Comparison of ENCODE assay signal across 2 cellular contexts in genomic region chr2:201918981-201919380, GRCh38.
TF ChIP-seq lines count a peak whose summit lies in the region.

No MANE protein-coding gene starts in this region.

TF ChIP-seq in IMR-90, 13 proteins besides CTCF, POLR2A, EP300 and RAD21:
- no peak for TF ChIP-seq USF2 (IDR thresholded peaks at IDR 0.05; ENCODE audit: low read depth, low read length)
- no peak for TF ChIP-seq BHLHE40 (IDR thresholded peaks at IDR 0.05; ENCODE audit: low read depth, low read length)
- no peak for TF ChIP-seq MAZ (IDR thresholded peaks at IDR 0.05; ENCODE audit: borderline replicate concordance, low read depth, low read length)
- TF ChIP-seq MAFK (IDR thresholded peaks at IDR 0.05; ENCODE audit: low read depth, low read length) = no peak
- no peak for TF ChIP-seq MXI1 (IDR thresholded peaks at IDR 0.05; ENCODE audit: borderline replicate concordance, low read depth, low read length)
- no peak for TF ChIP-seq ELK1 (IDR thresholded peaks at IDR 0.05; ENCODE audit: borderline replicate concordance, low read depth, low read length)
- no peak for TF ChIP-seq RCOR1 (IDR thresholded peaks at IDR 0.05; ENCODE audit: insufficient replicate concordance, low read length)
- TF ChIP-seq RFX5 (IDR thresholded peaks at IDR 0.05; ENCODE audit: low read depth, low read length) = no peak
- TF ChIP-seq FOS (IDR thresholded peaks at IDR 0.05; ENCODE audit: low read depth, low read length) = no peak
- no peak for TF ChIP-seq SMC3 (IDR thresholded peaks at IDR 0.05; ENCODE audit: low read depth, low read length)
- TF ChIP-seq CEBPB (IDR thresholded peaks at IDR 0.05; ENCODE audit: low read depth, low read length) = no peak
- TF ChIP-seq NFE2L2 (IDR thresholded peaks at IDR 0.05; ENCODE audit: low read depth, low read length) = no peak
- no peak for TF ChIP-seq CHD1 (IDR thresholded peaks at IDR 0.05; ENCODE audit: low read depth, low read length)

TF ChIP-seq in H1, 55 proteins besides CTCF, POLR2A, EP300 and RAD21:
- TF ChIP-seq BCL11A (IDR thresholded peaks at IDR 0.05; ENCODE audit: low read depth in 2 of 2, low read length in 2 of 2) (no peak), CBX8 (IDR thresholded peaks at IDR 0.05; ENCODE audit: borderline replicate concordance, low read depth, low read length) (no peak)
